ENCODE assay signal across 12 cellular contexts in genomic region chr16:69773255-69773947, GRCh38. TPM values are rescaled to one million over a fixed set of nuclear protein-coding genes. Genes with fewer than 3 reads are reported as not detected.
DNase-seq lines count a peak whose midpoint lies in the region; ATAC-seq, FAIRE-seq and TF ChIP-seq lines count a peak whose summit lies in the region.
"Had no signal": no experiment of that assay in that cellular context is flagged by ENCODE, and none has a peak within 500 bp of the region (broad histone marks: within the 10 kb centered on the region; RNA-seq: fewer than 3 reads in every experiment).

No MANE protein-coding gene starts in this region.

- no peak for TF ChIP-seq CTCF in astrocyte (IDR thresholded peaks at IDR 0.05; ENCODE audit: insufficient read depth, low read depth, low read length)
- no peak for TF ChIP-seq CTCF in A673 (conservative IDR thresholded peaks at IDR 0.05; ENCODE audit: low read depth, low read length)

- H3K27ac Mint-ChIP-seq in activated naive CD8-positive, alpha-beta T cell treated with anti-CD3 and anti-CD28 coated beads, Interleukin-2, amount 50 U/mL, for 24 hours: peak overlapping the region; percentile 73
- H3K27ac Mint-ChIP-seq in activated naive CD8-positive, alpha-beta T cell treated with anti-CD3 and anti-CD28 coated beads for 36 hours: no peak overlapping the region
- no peak overlapping the region for H3K27ac Mint-ChIP-seq in astrocyte (ENCODE audit: unreplicated experiment)
- H3K27ac Mint-ChIP-seq in stimulated activated naive B cell treated with anti-CD40 and anti-IgM and Interleukin-4, amounts not matched to agents 10 μg/mL and 1 μg/mL and 100 μg/mL, for 72 hours: peak overlapping the region; percentile 86

- H3K9ac ChIP-seq in astrocyte (ENCODE audit: low read length): no peak overlapping the region

- H4K20me1 ChIP-seq in astrocyte (ENCODE audit: insufficient read depth, low read length): peaks cover 27% of the 10 kb centered on the region

- POLR2A ChIA-PET in A673 (lab: Charles Lee; ENCODE audit: low non-redundant PET): no interaction called here

- H3K4me1 ChIP-seq in astrocyte (ENCODE audit: insufficient read depth, low read length) (peaks cover 2% of the 10 kb centered on the region), A673 (ENCODE audit: insufficient read depth, low read length, poor library complexity, severe bottlenecking) (no peaks in the 10 kb centered on the region)

- H3K9me3 ChIP-seq in astrocyte (ENCODE audit: insufficient read depth, low read depth, low read length) (no peaks in the 10 kb centered on the region), A673 (ENCODE audit: low read depth, low read length, poor library complexity, severe bottlenecking) (no peaks in the 10 kb centered on the region)

- DNase-seq in activated naive CD8-positive, alpha-beta T cell treated with anti-CD3 and anti-CD28 coated beads, Interleukin-2, amount 50 U/mL, for 24 hours: no peak
- no peak for DNase-seq in activated naive CD8-positive, alpha-beta T cell treated with anti-CD3 and anti-CD28 coated beads for 36 hours
- DNase-seq in astrocyte (ENCODE audit: low read depth) (no peak), A673 (ENCODE audit: low spot score) (no peak)
- no peak for DNase-seq in stimulated activated naive B cell treated with anti-CD40 and anti-IgM and Interleukin-4, amounts not matched to agents 10 μg/mL and 1 μg/mL and 100 μg/mL, for 72 hours
- no peak for DNase-seq in stimulated activated CD4-positive, alpha-beta T cell treated with anti-CD3 and anti-CD28 coated beads, Interleukin-15, amount 100 ng/mL, for 24 hours
- DNase-seq: RPMI8226 had no signal

- intact Hi-C loops in A673 (cut with micrococcal nuclease; ENCODE audit: unreplicated experiment): no loop called here

- H3K27me3 Mint-ChIP-seq in activated naive CD8-positive, alpha-beta T cell treated with anti-CD3 and anti-CD28 coated beads, Interleukin-2, amount 50 U/mL, for 24 hours: no peaks in the 10 kb centered on the region
- no peaks in the 10 kb centered on the region for H3K27me3 Mint-ChIP-seq in activated naive CD8-positive, alpha-beta T cell treated with anti-CD3 and anti-CD28 coated beads for 36 hours
- H3K27me3 Mint-ChIP-seq in astrocyte (ENCODE audit: low read depth, unreplicated experiment): no peaks in the 10 kb centered on the region
- no peaks in the 10 kb centered on the region for H3K27me3 Mint-ChIP-seq in stimulated activated naive B cell treated with anti-CD40 and anti-IgM and Interleukin-4, amounts not matched to agents 10 μg/mL and 1 μg/mL and 100 μg/mL, for 72 hours

- H3K4me1 Mint-ChIP-seq in activated naive CD8-positive, alpha-beta T cell treated with anti-CD3 and anti-CD28 coated beads, Interleukin-2, amount 50 U/mL, for 24 hours: peaks cover 37% of the 10 kb centered on the region
- H3K4me1 Mint-ChIP-seq in activated naive CD8-positive, alpha-beta T cell treated with anti-CD3 and anti-CD28 coated beads for 36 hours: peaks cover 41% of the 10 kb centered on the region
- H3K4me1 Mint-ChIP-seq in astrocyte (ENCODE audit: low read depth, unreplicated experiment): peaks cover 9% of the 10 kb centered on the region
- peaks cover 34 to 58% of the 10 kb centered on the region in 2 donors for H3K4me1 Mint-ChIP-seq in stimulated activated naive B cell treated with anti-CD40 and anti-IgM and Interleukin-4, amounts not matched to agents 10 μg/mL and 1 μg/mL and 100 μg/mL, for 72 hours

- CTCF ChIA-PET in A673 (lab: Charles Lee): no interaction called here

- no peak for ATAC-seq in activated naive CD8-positive, alpha-beta T cell treated with anti-CD3 and anti-CD28 coated beads, Interleukin-2, amount 50 U/mL, for 24 hours
- ATAC-seq in HG02970 (IDR thresholded peaks at IDR 0.05; ENCODE audit: low FRiP score, unreplicated experiment) (peak; percentile 50), GM19452 (IDR thresholded peaks at IDR 0.05; ENCODE audit: unreplicated experiment) (no peak)
- peak; percentile 25 to 27 for ATAC-seq in stimulated activated naive B cell treated with anti-CD40 and anti-IgM and Interleukin-4, amounts not matched to agents 10 μg/mL and 1 μg/mL and 100 μg/mL, for 72 hours (replicated peaks)

- no peak for FAIRE-seq in astrocyte (lab: Jason Lieb, UNC)
- FAIRE-seq: TTC549 had no signal

- peaks cover 44% of the 10 kb centered on the region for H3K79me2 ChIP-seq in astrocyte (ENCODE audit: insufficient read depth, low read length)

- peak overlapping the region; percentile 47 for H3K4me2 ChIP-seq in astrocyte (ENCODE audit: low read length)

- H2AFZ ChIP-seq in astrocyte (ENCODE audit: low read depth, low read length): no peak overlapping the region

- H3K36me3 ChIP-seq in astrocyte (ENCODE audit: insufficient read depth, low read length): no peaks in the 10 kb centered on the region
- no peaks in the 10 kb centered on the region for H3K36me3 ChIP-seq in A673 (ENCODE audit: insufficient read depth, low read length, poor library complexity, severe bottlenecking)

- BruUV-seq in A673 (replicated peaks; lab: Mats Ljungman, UMichigan): no TSS peak

- H3K4me3 ChIP-seq in astrocyte (ENCODE audit: insufficient read depth, low read depth, low read length) (no peak overlapping the region), A673 (ENCODE audit: low read depth, low read length, poor library complexity, severe bottlenecking) (no peak overlapping the region)
- H3K4me3 ChIP-seq: lung had no signal

- no peak overlapping the region for H3K27ac ChIP-seq in astrocyte (ENCODE audit: low read depth, low read length)
- H3K27ac ChIP-seq in A673 (ENCODE audit: low read depth, low read length, poor library complexity, severe bottlenecking): no peak overlapping the region
- H3K27ac ChIP-seq: HL-60 had no signal

- H3K36me3 Mint-ChIP-seq in activated naive CD8-positive, alpha-beta T cell treated with anti-CD3 and anti-CD28 coated beads, Interleukin-2, amount 50 U/mL, for 24 hours (ENCODE audit: low read depth): peaks cover 26% of the 10 kb centered on the region
- H3K36me3 Mint-ChIP-seq in activated naive CD8-positive, alpha-beta T cell treated with anti-CD3 and anti-CD28 coated beads for 36 hours: peaks cover 29% of the 10 kb centered on the region
- peaks cover 8% of the 10 kb centered on the region for H3K36me3 Mint-ChIP-seq in astrocyte (ENCODE audit: low read depth, unreplicated experiment)
- peaks cover 30 to 45% of the 10 kb centered on the region in 2 donors for H3K36me3 Mint-ChIP-seq in stimulated activated naive B cell treated with anti-CD40 and anti-IgM and Interleukin-4, amounts not matched to agents 10 μg/mL and 1 μg/mL and 100 μg/mL, for 72 hours

- H3K4me3 Mint-ChIP-seq in activated naive CD8-positive, alpha-beta T cell treated with anti-CD3 and anti-CD28 coated beads, Interleukin-2, amount 50 U/mL, for 24 hours: no peak overlapping the region
- no peak overlapping the region for H3K4me3 Mint-ChIP-seq in activated naive CD8-positive, alpha-beta T cell treated with anti-CD3 and anti-CD28 coated beads for 36 hours
- H3K4me3 Mint-ChIP-seq in astrocyte (ENCODE audit: unreplicated experiment): no peak overlapping the region
- H3K4me3 Mint-ChIP-seq in stimulated activated naive B cell treated with anti-CD40 and anti-IgM and Interleukin-4, amounts not matched to agents 10 μg/mL and 1 μg/mL and 100 μg/mL, for 72 hours: peak overlapping the region; percentile 22 to 36

- H3K27me3 ChIP-seq in astrocyte (ENCODE audit: insufficient read depth, low read length): no peaks in the 10 kb centered on the region
- no peaks in the 10 kb centered on the region for H3K27me3 ChIP-seq in A673 (replicated peaks; ENCODE audit: insufficient read depth, low read depth, low read length, poor library complexity)

- peaks cover 14% of the 10 kb centered on the region for H3K9me3 Mint-ChIP-seq in activated naive CD8-positive, alpha-beta T cell treated with anti-CD3 and anti-CD28 coated beads, Interleukin-2, amount 50 U/mL, for 24 hours
- peaks cover 10% of the 10 kb centered on the region for H3K9me3 Mint-ChIP-seq in activated naive CD8-positive, alpha-beta T cell treated with anti-CD3 and anti-CD28 coated beads for 36 hours
- peaks cover 5% of the 10 kb centered on the region for H3K9me3 Mint-ChIP-seq in astrocyte (ENCODE audit: unreplicated experiment)
- peaks cover 7 to 11% of the 10 kb centered on the region in 2 donors for H3K9me3 Mint-ChIP-seq in stimulated activated naive B cell treated with anti-CD40 and anti-IgM and Interleukin-4, amounts not matched to agents 10 μg/mL and 1 μg/mL and 100 μg/mL, for 72 hours

RNA-seq across cellular contexts. Expression of gene WWP2, which starts 11.3 kb away (rescaled TPM):
- total RNA-seq in activated naive CD8-positive, alpha-beta T cell treated with anti-CD3 and anti-CD28 coated beads for 36 hours: 10 to 100 TPM; 32.1 to 35.3 TPM
- 26.4 and 28.7 TPM in 2 replicates for total RNA-seq in astrocyte
- total RNA-seq in A673 (2021): 32.4 and 38.5 TPM in 2 replicates

RNA-seq across cellular contexts. Expression of gene NOB1, which starts 18.7 kb away (rescaled TPM):
- 100 to 1,000 TPM; 152 to 165 TPM for total RNA-seq in activated naive CD8-positive, alpha-beta T cell treated with anti-CD3 and anti-CD28 coated beads for 36 hours
- 41.9 and 46.0 TPM in 2 replicates for total RNA-seq in astrocyte
- 78.1 and 93.3 TPM in 2 replicates for total RNA-seq in A673 (2021)

RNA-seq across cellular contexts. Expression of gene NQO1, which starts 47.0 kb away (rescaled TPM):
- 10 to 100 TPM in 1 of 2 experiments, 1 to 10 TPM in 1; 9.9 to 11.3 TPM for total RNA-seq in activated naive CD8-positive, alpha-beta T cell treated with anti-CD3 and anti-CD28 coated beads for 36 hours
- total RNA-seq in astrocyte (61.0 and 74.5 TPM in 2 replicates), A673 (2021) (46.9 and 61.7 TPM in 2 replicates)

Comparison
In these comparisons a context has a peak if more than half of its experiments do, and no peak if none do; other contexts are left out.
1. H3K27ac Mint-ChIP-seq: peak in activated naive CD8-positive, alpha-beta T cell treated with anti-CD3 and anti-CD28 coated beads, Interleukin-2, amount 50 U/mL, for 24 hours (single experiment) and stimulated activated naive B cell treated with anti-CD40 and anti-IgM and Interleukin-4, amounts not matched to agents 10 μg/mL and 1 μg/mL and 100 μg/mL, for 72 hours (single experiment); none in activated naive CD8-positive, alpha-beta T cell treated with anti-CD3 and anti-CD28 coated beads for 36 hours (single experiment) and astrocyte (single experiment).
2. ATAC-seq: peak in HG02970 (single experiment) and stimulated activated naive B cell treated with anti-CD40 and anti-IgM and Interleukin-4, amounts not matched to agents 10 μg/mL and 1 μg/mL and 100 μg/mL, for 72 hours (2 of 2); none in activated naive CD8-positive, alpha-beta T cell treated with anti-CD3 and anti-CD28 coated beads, Interleukin-2, amount 50 U/mL, for 24 hours (single experiment) and GM19452 (single experiment).
3. H3K4me3 Mint-ChIP-seq: peak in stimulated activated naive B cell treated with anti-CD40 and anti-IgM and Interleukin-4, amounts not matched to agents 10 μg/mL and 1 μg/mL and 100 μg/mL, for 72 hours (2 of 2); none in activated naive CD8-positive, alpha-beta T cell treated with anti-CD3 and anti-CD28 coated beads, Interleukin-2, amount 50 U/mL, for 24 hours (single experiment), activated naive CD8-positive, alpha-beta T cell treated with anti-CD3 and anti-CD28 coated beads for 36 hours (single experiment) and astrocyte (single experiment).